In the genomic region with DNA sequence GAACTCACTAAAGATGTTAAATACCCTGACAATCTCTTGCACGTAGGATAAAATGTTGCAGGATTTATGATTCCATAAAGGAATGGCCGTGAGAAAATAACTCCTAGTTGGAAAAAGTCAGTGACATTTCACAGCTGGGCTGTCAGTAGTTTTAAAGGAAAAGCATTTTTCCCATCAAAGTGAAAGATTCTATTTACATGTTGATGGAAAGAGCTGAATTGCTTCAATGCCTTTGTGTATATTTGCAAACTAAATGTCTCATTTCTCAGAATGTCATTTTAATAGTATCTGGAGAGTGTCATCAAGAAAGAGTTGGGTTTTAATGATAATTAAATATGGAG, we compare ENCODE assay signal across 21 cellular contexts. TPM values are rescaled to one million over a fixed set of nuclear protein-coding genes. Genes with fewer than 3 reads are reported as not detected.
A peak's percentile ranks its signal among the peaks of the same experiment; 100 is the strongest.
DNase-seq lines count a peak whose midpoint lies in the region; ATAC-seq, FAIRE-seq and TF ChIP-seq lines count a peak whose summit lies in the region.
"Had no signal": no experiment of that assay in that cellular context is flagged by ENCODE, and none has a peak within 500 bp of the region (broad histone marks: within the 10 kb centered on the region; RNA-seq: fewer than 3 reads in every experiment).

No MANE protein-coding gene starts in this region.

- H3K27ac ChIP-seq in CD4-positive, alpha-beta T cell (ENCODE audit: low read depth, low read length) = no peak overlapping the region
- H3K27ac ChIP-seq in GM23338 (ENCODE audit: low read depth) = no peak overlapping the region
- H3K27ac ChIP-seq in spleen = peak overlapping the region in 7 of 8 donors; percentile 64 to 95 (median 80)
- H3K27ac ChIP-seq: thyroid gland had no signal

- no peak overlapping the region for H2AFZ ChIP-seq in GM23338

- no peak for ATAC-seq in CD4-positive, alpha-beta T cell (ENCODE audit: poor library complexity)
- ATAC-seq in GM23338 (no peak), GM21526 (IDR thresholded peaks at IDR 0.05; ENCODE audit: low FRiP score, unreplicated experiment) (no peak)
- ATAC-seq: activated CD4-positive, CD25-positive, alpha-beta regulatory T cell treated with anti-CD3 and anti-CD28 coated beads, Interleukin-2, amount 50 U/mL, for 24 hours; gastrocnemius medialis had no signal

- no peak for FAIRE-seq in GM12891 (lab: Jason Lieb, UNC)

- no peak overlapping the region for H3K4me3 ChIP-seq in GM23338
- H3K4me3 ChIP-seq in spleen = peak overlapping the region in 1 of 8 donors; percentile 52
- H3K4me3 ChIP-seq: esophagus muscularis mucosa, gastrocnemius medialis, thyroid gland had no signal

- no peaks in the 10 kb centered on the region for H3K9me3 Mint-ChIP-seq in CD4-positive, alpha-beta T cell
- H3K9me3 Mint-ChIP-seq in GM23338 = no peaks in the 10 kb centered on the region
- no peaks in the 10 kb centered on the region for H3K9me3 Mint-ChIP-seq in dendritic cell treated with granulocyte-macrophage colony-stimulating factor and Interleukin-4, amounts not matched to agents 40 ng/mL and 50 ng/mL, for 4 days
- H3K9me3 Mint-ChIP-seq: nephron progenitor cell had no signal

- no peak overlapping the region for H3K4me3 Mint-ChIP-seq in CD4-positive, alpha-beta T cell
- H3K4me3 Mint-ChIP-seq in GM23338 = no peak overlapping the region
- no peak overlapping the region for H3K4me3 Mint-ChIP-seq in dendritic cell treated with granulocyte-macrophage colony-stimulating factor and Interleukin-4, amounts not matched to agents 40 ng/mL and 50 ng/mL, for 4 days
- H3K4me3 Mint-ChIP-seq: nephron progenitor cell had no signal

- no peak for TF ChIP-seq CTCF in CD4-positive, alpha-beta T cell (IDR thresholded peaks at IDR 0.05)
- TF ChIP-seq CTCF in GM23338 (conservative IDR thresholded peaks at IDR 0.05; ENCODE audit: low read depth in 2 of 2) (no peak), spleen (IDR thresholded peaks at IDR 0.05 in 8 of 11, conservative IDR thresholded peaks at IDR 0.05 in 3 of 11) (no peak), GM20000 (IDR thresholded peaks at IDR 0.05; ENCODE audit: extremely low read depth, missing control alignments) (no peak)

- H3K79me2 ChIP-seq in GM23338 (replicated peaks; ENCODE audit: insufficient read depth) = no peaks in the 10 kb centered on the region

- H3K36me3 ChIP-seq in GM23338 (ENCODE audit: insufficient read depth) = no peaks in the 10 kb centered on the region
- peaks cover 0 to 60% (median 3%) of the 10 kb centered on the region in 6 donors for H3K36me3 ChIP-seq in spleen
- H3K36me3 ChIP-seq: esophagus muscularis mucosa, gastrocnemius medialis had no signal

- peaks cover 84% of the 10 kb centered on the region for H3K4me1 Mint-ChIP-seq in CD4-positive, alpha-beta T cell (ENCODE audit: low read depth)
- H3K4me1 Mint-ChIP-seq in GM23338 = peaks cover 59% of the 10 kb centered on the region
- peaks cover 66% of the 10 kb centered on the region for H3K4me1 Mint-ChIP-seq in dendritic cell treated with granulocyte-macrophage colony-stimulating factor and Interleukin-4, amounts not matched to agents 40 ng/mL and 50 ng/mL, for 4 days (ENCODE audit: low read depth)

- CTCF ChIA-PET in CD4-positive, alpha-beta T cell (lab: Charles Lee) = interaction anchor here (0.9 to 1.3 kb wide), 3 partner anchors 26 to 95 kb away, joined by 3 to 4 read pairs (median 3); no protein-coding TSS in a partner anchor

- no peaks in the 10 kb centered on the region for H3K9me2 ChIP-seq in GM23338 (ENCODE audit: insufficient read depth)

- POLR2A ChIA-PET in CD4-positive, alpha-beta T cell (lab: Charles Lee) = interaction anchor here (1.3 kb wide), 1 partner anchor 15 kb away, joined by 3 read pairs; no protein-coding TSS in a partner anchor

- peaks cover 71% of the 10 kb centered on the region for H3K36me3 Mint-ChIP-seq in CD4-positive, alpha-beta T cell (ENCODE audit: low read depth)
- H3K36me3 Mint-ChIP-seq in GM23338 (ENCODE audit: low read depth) = peaks cover 4% of the 10 kb centered on the region; the same call in 2 of the 3 replicates
- H3K36me3 Mint-ChIP-seq in dendritic cell treated with granulocyte-macrophage colony-stimulating factor and Interleukin-4, amounts not matched to agents 40 ng/mL and 50 ng/mL, for 4 days (ENCODE audit: low read depth) = peaks cover 91% of the 10 kb centered on the region

- H3F3A ChIP-seq in GM23338 (replicated peaks; ENCODE audit: low read depth) = peaks cover 3% of the 10 kb centered on the region; the same call in 1 of the 2 replicates

- no peaks in the 10 kb centered on the region for H3K27me3 Mint-ChIP-seq in CD4-positive, alpha-beta T cell
- peaks cover 17% of the 10 kb centered on the region for H3K27me3 Mint-ChIP-seq in GM23338 (ENCODE audit: insufficient read depth, low read depth, poor library complexity)
- no peaks in the 10 kb centered on the region for H3K27me3 Mint-ChIP-seq in dendritic cell treated with granulocyte-macrophage colony-stimulating factor and Interleukin-4, amounts not matched to agents 40 ng/mL and 50 ng/mL, for 4 days
- H3K27me3 Mint-ChIP-seq: progenitor cell of endocrine pancreas had no signal

- no peak for DNase-seq in CD4-positive, alpha-beta T cell
- no peak for DNase-seq in GM23338 (ENCODE audit: low spot score)
- no peak for DNase-seq in spleen
- no peak for DNase-seq in GM20000 (ENCODE audit: low spot score)
- no peak for DNase-seq in GM12891 (ENCODE audit: insufficient read length, low spot score)
- DNase-seq: activated gamma-delta T cell; Calu3; caudate nucleus; gastrocnemius medialis; kidney glomerular epithelial cell; NCI-H1436 treated with DMSO at 0.1 percent for 48 hours; NCI-H524 treated with DMSO at 0.1 percent for 48 hours; nephron progenitor cell; stimulated activated CD4-positive, alpha-beta T cell treated with anti-CD3 and anti-CD28 coated beads, Interleukin-2, amount 100 ng/mL, for 24 hours; stimulated activated naive CD4-positive, alpha-beta T cell; thyroid gland had no signal

- intact Hi-C loops in CD4-positive, alpha-beta T cell (cut with DNase I, micrococcal nuclease) = no loop called here
- intact Hi-C loops in dendritic cell treated with granulocyte-macrophage colony-stimulating factor and Interleukin-4, amounts not matched to agents 40 ng/mL and 50 ng/mL, for 4 days (cut with micrococcal nuclease) = no loop called here
- intact Hi-C loops in spleen (cut with DNase I; ENCODE audit: low total_unique reads) = no loop called here

- H3K9me3 ChIP-seq in CD4-positive, alpha-beta T cell (ENCODE audit: control insufficient read depth, low read length) = no peaks in the 10 kb centered on the region
- no peaks in the 10 kb centered on the region for H3K9me3 ChIP-seq in spleen
- H3K9me3 ChIP-seq: esophagus muscularis mucosa, gastrocnemius medialis, thyroid gland had no signal

- no peaks in the 10 kb centered on the region for H3K27me3 ChIP-seq in CD4-positive, alpha-beta T cell (ENCODE audit: control insufficient read depth, insufficient read depth, low read length)
- H3K27me3 ChIP-seq in GM23338 (ENCODE audit: insufficient read depth) = no peaks in the 10 kb centered on the region
- H3K27me3 ChIP-seq in spleen (replicated peaks in 1 of 7) = peaks cover 0 to 22% (median 0%) of the 10 kb centered on the region in 7 donors
- H3K27me3 ChIP-seq: esophagus muscularis mucosa, gastrocnemius medialis, thyroid gland had no signal

- H3K4me1 ChIP-seq in GM23338 (ENCODE audit: insufficient read depth) = peaks cover 38% of the 10 kb centered on the region
- H3K4me1 ChIP-seq in spleen = peaks cover 20 to 100% (median 75%) of the 10 kb centered on the region in 6 donors

- H3K4me2 ChIP-seq in GM23338 = peak overlapping the region; percentile 42; the same call in 1 of the 2 replicates

- TF ChIP-seq POLR2A in spleen (IDR thresholded peaks at IDR 0.05) (no peak), GM12891 (IDR thresholded peaks at IDR 0.05; ENCODE audit: low read depth, low read length) (no peak)

- 82 to 90% (median 85%) methylated on average over 2 of the region's 2 CpGs for WGBS in spleen, 5 donors

- no peaks in the 10 kb centered on the region for H4K20me1 ChIP-seq in GM23338 (replicated peaks; ENCODE audit: insufficient read depth)

- H3K27ac Mint-ChIP-seq in CD4-positive, alpha-beta T cell = peak overlapping the region; percentile 73
- H3K27ac Mint-ChIP-seq in GM23338 = no peak overlapping the region
- H3K27ac Mint-ChIP-seq in dendritic cell treated with granulocyte-macrophage colony-stimulating factor and Interleukin-4, amounts not matched to agents 40 ng/mL and 50 ng/mL, for 4 days = peak overlapping the region; percentile 64
- H3K27ac Mint-ChIP-seq: nephron progenitor cell, progenitor cell of endocrine pancreas had no signal

TF ChIP-seq in GM23338, 12 proteins besides CTCF, POLR2A, EP300 and RAD21 (continues in another document):
- TF ChIP-seq JUNB (IDR thresholded peaks at IDR 0.05; ENCODE audit: unreplicated experiment) (no peak), EZH2 (IDR thresholded peaks at IDR 0.05; ENCODE audit: low read depth, unreplicated experiment) (no peak), CREB1 (CRISPR knock-in tag; IDR thresholded peaks at IDR 0.05; ENCODE audit: low read depth) (no peak)

TF ChIP-seq in GM12891, 5 proteins besides CTCF, POLR2A, EP300 and RAD21:
- TF ChIP-seq POLR2AphosphoS5 (IDR thresholded peaks at IDR 0.05; ENCODE audit: low read depth, low read length) = no peak
- TF ChIP-seq POU2F2 (IDR thresholded peaks at IDR 0.05; ENCODE audit: low read depth, low read length) = no peak
- TF ChIP-seq TAF1 (IDR thresholded peaks at IDR 0.05; ENCODE audit: low read depth, low read length) = no peak
- no peak for TF ChIP-seq PAX5 (IDR thresholded peaks at IDR 0.05; ENCODE audit: insufficient read depth, low read length, severe bottlenecking)
- TF ChIP-seq SPI1 (IDR thresholded peaks at IDR 0.05; ENCODE audit: low read depth, low read length) = no peak

RNA-seq across cellular contexts. Expression of gene MBP, which starts 36.6 kb away (rescaled TPM):
- total RNA-seq in CD4-positive, alpha-beta T cell = 10 to 100 TPM; 75.4 to 79.2 TPM
- total RNA-seq in GM23338 (2014; rRNA removed; shearing (Covaris generic)) = 20.7 and 22.9 TPM in 2 replicates
- polyA plus RNA-seq in GM23338 (2016; fragmentation: Nextera tagmentation; extraction: Ambion mirVana) = 14.6 and 18.4 TPM in 2 replicates
- 10 to 100 TPM; 62.5 to 96.0 (median 79.4) TPM for total RNA-seq in spleen
- 10 to 100 TPM; 11.1 to 16.4 (median 11.2) TPM for polyA plus RNA-seq in spleen
- polyA plus RNA-seq in GM12891 (2012; ENCODE audit: low read depth, missing spikeins) = 16.8 TPM

Comparison
In these comparisons a context has a peak if more than half of its experiments do, and no peak if none do; other contexts are left out.
1. H3K27ac ChIP-seq: peak in spleen (7 of 8); none in CD4-positive, alpha-beta T cell (single experiment) and GM23338 (single experiment).